ENCODE assay signal across 1 cellular context in the genomic region with DNA sequence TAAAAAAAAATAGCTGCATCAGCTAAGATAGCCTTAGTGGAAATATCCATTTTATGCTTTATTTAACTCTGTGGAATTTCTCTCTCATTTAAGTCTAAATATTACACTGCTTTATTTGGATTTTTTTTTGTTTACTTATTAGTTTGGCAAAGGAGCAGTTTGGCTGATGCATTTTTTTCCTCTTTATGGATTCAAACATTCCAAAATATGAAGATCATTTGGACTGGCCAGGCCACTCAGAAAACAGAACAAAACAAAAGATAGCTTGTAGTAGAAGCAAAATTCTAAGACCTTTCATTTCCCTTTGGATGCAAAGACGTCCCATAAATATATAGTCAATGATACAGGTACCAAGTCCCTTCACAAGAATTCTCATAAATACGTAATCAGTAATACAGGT.
TF ChIP-seq lines count a peak whose summit lies in the region.

No MANE protein-coding gene starts in this region.

TF ChIP-seq in GM23338, 12 proteins besides CTCF, POLR2A, EP300 and RAD21 (continued from another document):
- TF ChIP-seq, protein P1, sequence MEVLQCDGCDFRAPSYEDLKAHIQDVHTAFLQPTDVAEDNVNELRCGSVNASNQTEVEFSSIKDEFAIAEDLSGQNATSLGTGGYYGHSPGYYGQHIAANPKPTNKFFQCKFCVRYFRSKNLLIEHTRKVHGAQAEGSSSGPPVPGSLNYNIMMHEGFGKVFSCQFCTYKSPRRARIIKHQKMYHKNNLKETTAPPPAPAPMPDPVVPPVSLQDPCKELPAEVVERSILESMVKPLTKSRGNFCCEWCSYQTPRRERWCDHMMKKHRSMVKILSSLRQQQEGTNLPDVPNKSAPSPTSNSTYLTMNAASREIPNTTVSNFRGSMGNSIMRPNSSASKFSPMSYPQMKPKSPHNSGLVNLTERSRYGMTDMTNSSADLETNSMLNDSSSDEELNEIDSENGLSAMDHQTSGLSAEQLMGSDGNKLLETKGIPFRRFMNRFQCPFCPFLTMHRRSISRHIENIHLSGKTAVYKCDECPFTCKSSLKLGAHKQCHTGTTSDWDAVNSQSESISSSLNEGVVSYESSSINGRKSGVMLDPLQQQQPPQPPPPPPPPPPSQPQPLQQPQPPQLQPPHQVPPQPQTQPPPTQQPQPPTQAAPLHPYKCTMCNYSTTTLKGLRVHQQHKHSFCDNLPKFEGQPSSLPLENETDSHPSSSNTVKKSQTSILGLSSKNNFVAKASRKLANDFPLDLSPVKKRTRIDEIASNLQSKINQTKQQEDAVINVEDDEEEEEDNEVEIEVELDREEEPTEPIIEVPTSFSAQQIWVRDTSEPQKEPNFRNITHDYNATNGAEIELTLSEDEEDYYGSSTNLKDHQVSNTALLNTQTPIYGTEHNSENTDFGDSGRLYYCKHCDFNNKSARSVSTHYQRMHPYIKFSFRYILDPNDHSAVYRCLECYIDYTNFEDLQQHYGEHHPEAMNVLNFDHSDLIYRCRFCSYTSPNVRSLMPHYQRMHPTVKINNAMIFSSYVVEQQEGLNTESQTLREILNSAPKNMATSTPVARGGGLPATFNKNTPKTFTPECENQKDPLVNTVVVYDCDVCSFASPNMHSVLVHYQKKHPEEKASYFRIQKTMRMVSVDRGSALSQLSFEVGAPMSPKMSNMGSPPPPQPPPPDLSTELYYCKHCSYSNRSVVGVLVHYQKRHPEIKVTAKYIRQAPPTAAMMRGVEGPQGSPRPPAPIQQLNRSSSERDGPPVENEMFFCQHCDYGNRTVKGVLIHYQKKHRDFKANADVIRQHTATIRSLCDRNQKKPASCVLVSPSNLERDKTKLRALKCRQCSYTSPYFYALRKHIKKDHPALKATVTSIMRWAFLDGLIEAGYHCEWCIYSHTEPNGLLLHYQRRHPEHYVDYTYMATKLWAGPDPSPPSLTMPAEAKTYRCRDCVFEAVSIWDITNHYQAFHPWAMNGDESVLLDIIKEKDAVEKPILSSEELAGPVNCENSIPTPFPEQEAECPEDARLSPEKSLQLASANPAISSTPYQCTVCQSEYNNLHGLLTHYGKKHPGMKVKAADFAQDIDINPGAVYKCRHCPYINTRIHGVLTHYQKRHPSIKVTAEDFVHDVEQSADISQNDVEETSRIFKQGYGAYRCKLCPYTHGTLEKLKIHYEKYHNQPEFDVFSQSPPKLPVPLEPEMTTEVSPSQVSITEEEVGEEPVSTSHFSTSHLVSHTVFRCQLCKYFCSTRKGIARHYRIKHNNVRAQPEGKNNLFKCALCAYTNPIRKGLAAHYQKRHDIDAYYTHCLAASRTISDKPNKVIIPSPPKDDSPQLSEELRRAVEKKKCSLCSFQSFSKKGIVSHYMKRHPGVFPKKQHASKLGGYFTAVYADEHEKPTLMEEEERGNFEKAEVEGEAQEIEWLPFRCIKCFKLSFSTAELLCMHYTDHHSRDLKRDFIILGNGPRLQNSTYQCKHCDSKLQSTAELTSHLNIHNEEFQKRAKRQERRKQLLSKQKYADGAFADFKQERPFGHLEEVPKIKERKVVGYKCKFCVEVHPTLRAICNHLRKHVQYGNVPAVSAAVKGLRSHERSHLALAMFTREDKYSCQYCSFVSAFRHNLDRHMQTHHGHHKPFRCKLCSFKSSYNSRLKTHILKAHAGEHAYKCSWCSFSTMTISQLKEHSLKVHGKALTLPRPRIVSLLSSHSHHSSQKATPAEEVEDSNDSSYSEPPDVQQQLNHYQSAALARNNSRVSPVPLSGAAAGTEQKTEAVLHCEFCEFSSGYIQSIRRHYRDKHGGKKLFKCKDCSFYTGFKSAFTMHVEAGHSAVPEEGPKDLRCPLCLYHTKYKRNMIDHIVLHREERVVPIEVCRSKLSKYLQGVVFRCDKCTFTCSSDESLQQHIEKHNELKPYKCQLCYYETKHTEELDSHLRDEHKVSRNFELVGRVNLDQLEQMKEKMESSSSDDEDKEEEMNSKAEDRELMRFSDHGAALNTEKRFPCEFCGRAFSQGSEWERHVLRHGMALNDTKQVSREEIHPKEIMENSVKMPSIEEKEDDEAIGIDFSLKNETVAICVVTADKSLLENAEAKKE (CRISPR knock-in tag; IDR thresholded peaks at IDR 0.05) = no peak
- TF ChIP-seq, protein P2, sequence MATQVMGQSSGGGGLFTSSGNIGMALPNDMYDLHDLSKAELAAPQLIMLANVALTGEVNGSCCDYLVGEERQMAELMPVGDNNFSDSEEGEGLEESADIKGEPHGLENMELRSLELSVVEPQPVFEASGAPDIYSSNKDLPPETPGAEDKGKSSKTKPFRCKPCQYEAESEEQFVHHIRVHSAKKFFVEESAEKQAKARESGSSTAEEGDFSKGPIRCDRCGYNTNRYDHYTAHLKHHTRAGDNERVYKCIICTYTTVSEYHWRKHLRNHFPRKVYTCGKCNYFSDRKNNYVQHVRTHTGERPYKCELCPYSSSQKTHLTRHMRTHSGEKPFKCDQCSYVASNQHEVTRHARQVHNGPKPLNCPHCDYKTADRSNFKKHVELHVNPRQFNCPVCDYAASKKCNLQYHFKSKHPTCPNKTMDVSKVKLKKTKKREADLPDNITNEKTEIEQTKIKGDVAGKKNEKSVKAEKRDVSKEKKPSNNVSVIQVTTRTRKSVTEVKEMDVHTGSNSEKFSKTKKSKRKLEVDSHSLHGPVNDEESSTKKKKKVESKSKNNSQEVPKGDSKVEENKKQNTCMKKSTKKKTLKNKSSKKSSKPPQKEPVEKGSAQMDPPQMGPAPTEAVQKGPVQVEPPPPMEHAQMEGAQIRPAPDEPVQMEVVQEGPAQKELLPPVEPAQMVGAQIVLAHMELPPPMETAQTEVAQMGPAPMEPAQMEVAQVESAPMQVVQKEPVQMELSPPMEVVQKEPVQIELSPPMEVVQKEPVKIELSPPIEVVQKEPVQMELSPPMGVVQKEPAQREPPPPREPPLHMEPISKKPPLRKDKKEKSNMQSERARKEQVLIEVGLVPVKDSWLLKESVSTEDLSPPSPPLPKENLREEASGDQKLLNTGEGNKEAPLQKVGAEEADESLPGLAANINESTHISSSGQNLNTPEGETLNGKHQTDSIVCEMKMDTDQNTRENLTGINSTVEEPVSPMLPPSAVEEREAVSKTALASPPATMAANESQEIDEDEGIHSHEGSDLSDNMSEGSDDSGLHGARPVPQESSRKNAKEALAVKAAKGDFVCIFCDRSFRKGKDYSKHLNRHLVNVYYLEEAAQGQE (IDR thresholded peaks at IDR 0.05; ENCODE audit: unreplicated experiment) = no peak
